Comparison of ENCODE assay signal across 1 cellular context in genomic region chr3:50327943-50328691, GRCh38.
TF ChIP-seq lines count a peak whose summit lies in the region.

A gene with protein sequence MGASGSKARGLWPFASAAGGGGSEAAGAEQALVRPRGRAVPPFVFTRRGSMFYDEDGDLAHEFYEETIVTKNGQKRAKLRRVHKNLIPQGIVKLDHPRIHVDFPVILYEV (minus strand): TSS chr3:50328223. CDS start chr3:50328099, 124 bp downstream.

TF ChIP-seq in K562, 482 proteins besides CTCF, POLR2A, EP300 and RAD21 (continued from another document and continues in another):
- TF ChIP-seq E2F6 (IDR thresholded peaks at IDR 0.05; ENCODE audit: borderline replicate concordance in 1 of 2, extremely low read depth in 1 of 2, insufficient read depth in 1 of 2, insufficient read length in 1 of 2, low read depth in 1 of 2, low read length in 1 of 2, poor library complexity in 1 of 2, severe bottlenecking in 1 of 2), result no peak
- TF ChIP-seq NRF1 (conservative IDR thresholded peaks at IDR 0.05 in 1 of 2, IDR thresholded peaks at IDR 0.05 in 1 of 2), result peak; percentile 62 to 67
- no peak for TF ChIP-seq HES1 (IDR thresholded peaks at IDR 0.05; ENCODE audit: low read depth)
- TF ChIP-seq, protein P1, sequence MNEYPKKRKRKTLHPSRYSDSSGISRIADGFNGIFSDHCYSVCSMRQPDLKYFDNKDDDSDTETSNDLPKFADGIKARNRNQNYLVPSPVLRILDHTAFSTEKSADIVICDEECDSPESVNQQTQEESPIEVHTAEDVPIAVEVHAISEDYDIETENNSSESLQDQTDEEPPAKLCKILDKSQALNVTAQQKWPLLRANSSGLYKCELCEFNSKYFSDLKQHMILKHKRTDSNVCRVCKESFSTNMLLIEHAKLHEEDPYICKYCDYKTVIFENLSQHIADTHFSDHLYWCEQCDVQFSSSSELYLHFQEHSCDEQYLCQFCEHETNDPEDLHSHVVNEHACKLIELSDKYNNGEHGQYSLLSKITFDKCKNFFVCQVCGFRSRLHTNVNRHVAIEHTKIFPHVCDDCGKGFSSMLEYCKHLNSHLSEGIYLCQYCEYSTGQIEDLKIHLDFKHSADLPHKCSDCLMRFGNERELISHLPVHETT (CRISPR knock-in tag; conservative IDR thresholded peaks at IDR 0.05 in 1 of 2, IDR thresholded peaks at IDR 0.05 in 1 of 2), result no peak
- TF ChIP-seq HNRNPK (IDR thresholded peaks at IDR 0.05; ENCODE audit: low read depth, low read length, poor library complexity, severe bottlenecking), result no peak
- TF ChIP-seq CEBPZ (IDR thresholded peaks at IDR 0.05; ENCODE audit: borderline replicate concordance, low read depth, low read length), result no peak
- TF ChIP-seq DIDO1 (tag; IDR thresholded peaks at IDR 0.05; ENCODE audit: low read depth), result no peak
- TF ChIP-seq, protein P2, sequence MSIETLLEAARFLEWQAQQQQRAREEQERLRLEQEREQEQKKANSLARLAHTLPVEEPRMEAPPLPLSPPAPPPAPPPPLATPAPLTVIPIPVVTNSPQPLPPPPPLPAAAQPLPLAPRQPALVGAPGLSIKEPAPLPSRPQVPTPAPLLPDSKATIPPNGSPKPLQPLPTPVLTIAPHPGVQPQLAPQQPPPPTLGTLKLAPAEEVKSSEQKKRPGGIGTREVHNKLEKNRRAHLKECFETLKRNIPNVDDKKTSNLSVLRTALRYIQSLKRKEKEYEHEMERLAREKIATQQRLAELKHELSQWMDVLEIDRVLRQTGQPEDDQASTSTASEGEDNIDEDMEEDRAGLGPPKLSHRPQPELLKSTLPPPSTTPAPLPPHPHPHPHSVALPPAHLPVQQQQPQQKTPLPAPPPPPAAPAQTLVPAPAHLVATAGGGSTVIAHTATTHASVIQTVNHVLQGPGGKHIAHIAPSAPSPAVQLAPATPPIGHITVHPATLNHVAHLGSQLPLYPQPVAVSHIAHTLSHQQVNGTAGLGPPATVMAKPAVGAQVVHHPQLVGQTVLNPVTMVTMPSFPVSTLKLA (conservative IDR thresholded peaks at IDR 0.05), result peak; percentile 74 to 84
- peak; percentile 74 for TF ChIP-seq POLR2AphosphoS2 (IDR thresholded peaks at IDR 0.05; ENCODE audit: low read length)
- TF ChIP-seq NFYB (IDR thresholded peaks at IDR 0.05; ENCODE audit: extremely low read depth, insufficient read length), result peak; percentile 92
- peak; percentile 60 for TF ChIP-seq HCFC1 (IDR thresholded peaks at IDR 0.05; ENCODE audit: low read depth, low read length)
- peak; percentile 80; the same call in 1 of the 2 replicates for TF ChIP-seq RFX1 (IDR thresholded peaks at IDR 0.05)
- TF ChIP-seq ZNF41 (CRISPR knock-in tag; conservative IDR thresholded peaks at IDR 0.05), result no peak
- TF ChIP-seq RBM25 (IDR thresholded peaks at IDR 0.05; ENCODE audit: low read depth, low read length, severe bottlenecking), result peak; percentile 46
- TF ChIP-seq ZNF212 (CRISPR knock-in tag; IDR thresholded peaks at IDR 0.05), result no peak
- TF ChIP-seq CHD4 (IDR thresholded peaks at IDR 0.05; ENCODE audit: insufficient read depth, insufficient replicate concordance, low read depth, low read length, poor library complexity, severe bottlenecking), result no peak
- TF ChIP-seq SP2 (IDR thresholded peaks at IDR 0.05; ENCODE audit: extremely low read depth, low read depth, low read length, poor library complexity, severe bottlenecking), result peak; percentile 52
- peak; percentile 80 for TF ChIP-seq ZNF143 (CRISPR knock-in tag; IDR thresholded peaks at IDR 0.05)
- TF ChIP-seq, protein P3, sequence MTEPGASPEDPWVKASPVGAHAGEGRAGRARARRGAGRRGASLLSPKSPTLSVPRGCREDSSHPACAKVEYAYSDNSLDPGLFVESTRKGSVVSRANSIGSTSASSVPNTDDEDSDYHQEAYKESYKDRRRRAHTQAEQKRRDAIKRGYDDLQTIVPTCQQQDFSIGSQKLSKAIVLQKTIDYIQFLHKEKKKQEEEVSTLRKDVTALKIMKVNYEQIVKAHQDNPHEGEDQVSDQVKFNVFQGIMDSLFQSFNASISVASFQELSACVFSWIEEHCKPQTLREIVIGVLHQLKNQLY (CRISPR knock-in tag; conservative IDR thresholded peaks at IDR 0.05), result no peak
- no peak for TF ChIP-seq ZNF76 (CRISPR knock-in tag; IDR thresholded peaks at IDR 0.05; ENCODE audit: borderline replicate concordance)
- peak in 1 of 3 experiments; percentile 53; a peak in 1 of 6 replicates for TF ChIP-seq ZBTB11 (CRISPR knock-in tag; IDR thresholded peaks at IDR 0.05)
- no peak for TF ChIP-seq WHSC1 (IDR thresholded peaks at IDR 0.05; ENCODE audit: low read length)
- no peak for TF ChIP-seq NR3C1 (CRISPR knock-in tag; IDR thresholded peaks at IDR 0.05)
- peak; percentile 51; the same call in 1 of the 2 replicates for TF ChIP-seq CTBP1 (IDR thresholded peaks at IDR 0.05; ENCODE audit: borderline replicate concordance)
- TF ChIP-seq SMARCB1 (IDR thresholded peaks at IDR 0.05; ENCODE audit: insufficient read length, low read depth), result no peak
- no peak for TF ChIP-seq TEAD4 (IDR thresholded peaks at IDR 0.05; ENCODE audit: low read length)
- no peak for TF ChIP-seq TEAD4 (CRISPR knock-in tag; IDR thresholded peaks at IDR 0.05; ENCODE audit: borderline replicate concordance)
- TF ChIP-seq PYGO2 (tag; IDR thresholded peaks at IDR 0.05), result no peak
- TF ChIP-seq ZNF239 (CRISPR knock-in tag; IDR thresholded peaks at IDR 0.05), result no peak
- no peak for TF ChIP-seq RBM17 (IDR thresholded peaks at IDR 0.05; ENCODE audit: borderline replicate concordance, low read depth, low read length)
- TF ChIP-seq, protein P4, sequence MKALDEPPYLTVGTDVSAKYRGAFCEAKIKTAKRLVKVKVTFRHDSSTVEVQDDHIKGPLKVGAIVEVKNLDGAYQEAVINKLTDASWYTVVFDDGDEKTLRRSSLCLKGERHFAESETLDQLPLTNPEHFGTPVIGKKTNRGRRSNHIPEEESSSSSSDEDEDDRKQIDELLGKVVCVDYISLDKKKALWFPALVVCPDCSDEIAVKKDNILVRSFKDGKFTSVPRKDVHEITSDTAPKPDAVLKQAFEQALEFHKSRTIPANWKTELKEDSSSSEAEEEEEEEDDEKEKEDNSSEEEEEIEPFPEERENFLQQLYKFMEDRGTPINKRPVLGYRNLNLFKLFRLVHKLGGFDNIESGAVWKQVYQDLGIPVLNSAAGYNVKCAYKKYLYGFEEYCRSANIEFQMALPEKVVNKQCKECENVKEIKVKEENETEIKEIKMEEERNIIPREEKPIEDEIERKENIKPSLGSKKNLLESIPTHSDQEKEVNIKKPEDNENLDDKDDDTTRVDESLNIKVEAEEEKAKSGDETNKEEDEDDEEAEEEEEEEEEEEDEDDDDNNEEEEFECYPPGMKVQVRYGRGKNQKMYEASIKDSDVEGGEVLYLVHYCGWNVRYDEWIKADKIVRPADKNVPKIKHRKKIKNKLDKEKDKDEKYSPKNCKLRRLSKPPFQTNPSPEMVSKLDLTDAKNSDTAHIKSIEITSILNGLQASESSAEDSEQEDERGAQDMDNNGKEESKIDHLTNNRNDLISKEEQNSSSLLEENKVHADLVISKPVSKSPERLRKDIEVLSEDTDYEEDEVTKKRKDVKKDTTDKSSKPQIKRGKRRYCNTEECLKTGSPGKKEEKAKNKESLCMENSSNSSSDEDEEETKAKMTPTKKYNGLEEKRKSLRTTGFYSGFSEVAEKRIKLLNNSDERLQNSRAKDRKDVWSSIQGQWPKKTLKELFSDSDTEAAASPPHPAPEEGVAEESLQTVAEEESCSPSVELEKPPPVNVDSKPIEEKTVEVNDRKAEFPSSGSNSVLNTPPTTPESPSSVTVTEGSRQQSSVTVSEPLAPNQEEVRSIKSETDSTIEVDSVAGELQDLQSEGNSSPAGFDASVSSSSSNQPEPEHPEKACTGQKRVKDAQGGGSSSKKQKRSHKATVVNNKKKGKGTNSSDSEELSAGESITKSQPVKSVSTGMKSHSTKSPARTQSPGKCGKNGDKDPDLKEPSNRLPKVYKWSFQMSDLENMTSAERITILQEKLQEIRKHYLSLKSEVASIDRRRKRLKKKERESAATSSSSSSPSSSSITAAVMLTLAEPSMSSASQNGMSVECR (CRISPR knock-in tag; IDR thresholded peaks at IDR 0.05), result peak; percentile 56; the same call in 1 of the 2 replicates
- TF ChIP-seq MITF (IDR thresholded peaks at IDR 0.05), result no peak
- peak; percentile 38; the same call in 1 of the 2 replicates for TF ChIP-seq POLR2AphosphoS5 (IDR thresholded peaks at IDR 0.05; ENCODE audit: control insufficient read depth, insufficient read depth, low read depth, low read length)
- TF ChIP-seq ZNF253 (CRISPR knock-in tag; conservative IDR thresholded peaks at IDR 0.05), result no peak
- TF ChIP-seq NR2C2 (CRISPR knock-in tag; IDR thresholded peaks at IDR 0.05), result no peak
- peak; percentile 24; the same call in 1 of the 2 replicates for TF ChIP-seq NR2C2 (tag; IDR thresholded peaks at IDR 0.05)
- no peak for TF ChIP-seq ZBTB34 (CRISPR knock-in tag; IDR thresholded peaks at IDR 0.05)
- no peak; the same call in 1 of the 2 replicates for TF ChIP-seq ESRRA (IDR thresholded peaks at IDR 0.05; ENCODE audit: borderline replicate concordance, low read depth)
- peak; percentile 63 for TF ChIP-seq CHD2 (IDR thresholded peaks at IDR 0.05; ENCODE audit: low read depth, low read length)
- no peak for TF ChIP-seq MTA2 (IDR thresholded peaks at IDR 0.05; ENCODE audit: low read depth)
- no peak for TF ChIP-seq ZNF707 (CRISPR knock-in tag; conservative IDR thresholded peaks at IDR 0.05)
- TF ChIP-seq ZNF551 (CRISPR knock-in tag; IDR thresholded peaks at IDR 0.05), result no peak
